ENCODE assay signal across 9 cellular contexts in the genomic region with DNA sequence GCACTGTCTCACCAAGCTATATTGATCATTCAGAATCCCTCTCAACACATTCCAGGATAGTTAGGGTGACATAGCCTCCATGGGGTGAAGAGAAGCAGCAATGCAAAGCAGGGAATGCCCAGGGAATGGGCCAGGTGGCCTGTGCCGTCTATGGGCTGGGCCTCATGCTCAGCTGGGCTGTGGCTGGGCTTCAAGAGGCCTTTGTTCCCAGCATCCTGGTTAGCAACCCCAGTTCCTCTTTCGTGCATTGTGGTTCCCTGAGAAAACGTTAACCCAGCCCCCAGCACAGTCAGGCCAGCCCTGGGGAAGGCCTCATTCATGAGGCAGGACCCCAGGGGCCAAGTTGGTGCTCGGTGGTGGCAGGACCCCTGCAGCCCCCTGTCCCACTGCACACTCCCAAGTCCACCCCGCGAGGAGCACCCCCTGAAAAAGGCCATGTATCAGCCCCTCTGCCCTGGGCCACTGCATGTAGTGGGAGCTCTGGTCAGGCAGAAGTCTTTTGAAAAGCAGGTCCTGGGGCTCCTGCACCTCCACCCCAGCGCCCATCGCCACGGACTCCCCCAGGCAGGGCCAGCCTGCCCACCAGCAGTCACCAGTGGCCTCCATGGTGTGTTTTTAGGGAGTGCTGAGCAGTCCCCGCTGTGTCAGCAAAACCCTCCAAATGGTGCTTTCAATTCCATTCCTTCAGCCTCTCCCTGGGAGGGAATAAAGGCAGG. TPM values are rescaled to one million over a fixed set of nuclear protein-coding genes. Genes with fewer than 3 reads are reported as not detected.
A peak's percentile ranks its signal among the peaks of the same experiment; 100 is the strongest.
DNase-seq lines count a peak whose midpoint lies in the region; ATAC-seq and TF ChIP-seq lines count a peak whose summit lies in the region.
"Had no signal": no experiment of that assay in that cellular context is flagged by ENCODE, and none has a peak within 500 bp of the region (broad histone marks: within the 10 kb centered on the region; RNA-seq: fewer than 3 reads in every experiment).

No MANE protein-coding gene starts in this region.

- peak overlapping the region; percentile 87 for H3K27ac ChIP-seq in left ventricle myocardium inferior (replicated peaks)

- H3K36me3 Mint-ChIP-seq in stimulated activated effector memory CD8-positive, alpha-beta T cell treated with anti-CD3 and anti-CD28 coated beads, Interleukin-12 subunit alpha, Interleukin-12 subunit beta, amount 100 ng/mL, for 72 hours = peaks cover 65% of the 10 kb centered on the region

- peaks cover 77% of the 10 kb centered on the region for H3K4me1 ChIP-seq in left ventricle myocardium inferior

- H3K4me3 Mint-ChIP-seq in stimulated activated effector memory CD8-positive, alpha-beta T cell treated with anti-CD3 and anti-CD28 coated beads, Interleukin-12 subunit alpha, Interleukin-12 subunit beta, amount 100 ng/mL, for 72 hours = peak overlapping the region; percentile 69

- TF ChIP-seq POLR2A in GM19193 (IDR thresholded peaks at IDR 0.05; ENCODE audit: extremely low read depth, insufficient read depth, insufficient read length) = peak; percentile 29

- intact Hi-C loops in left ventricle myocardium inferior (cut with micrococcal nuclease) = no loop called here

- DNase-seq in SIG-M5 treated with dmso at 0.1 percent for 504 hours (lab: John Stamatoyannopoulos, UW; ENCODE audit: unreplicated experiment) (peak; percentile 87), left ventricle myocardium inferior (peak; percentile 47), HK-2 (ENCODE audit: unreplicated experiment) (no peak), RKO (ENCODE audit: low spot score) (no peak)
- DNase-seq in stimulated activated effector memory CD8-positive, alpha-beta T cell treated with anti-CD3 and anti-CD28 coated beads, Interleukin-12 subunit alpha, Interleukin-12 subunit beta, amount 100 ng/mL, for 72 hours (ENCODE audit: low spot score in 2 of 2) = no peak

- no peaks in the 10 kb centered on the region for H3K9me3 Mint-ChIP-seq in stimulated activated effector memory CD8-positive, alpha-beta T cell treated with anti-CD3 and anti-CD28 coated beads, Interleukin-12 subunit alpha, Interleukin-12 subunit beta, amount 100 ng/mL, for 72 hours

- no peak for ATAC-seq in stimulated activated effector memory CD8-positive, alpha-beta T cell treated with anti-CD3 and anti-CD28 coated beads, Interleukin-12 subunit alpha, Interleukin-12 subunit beta, amount 100 ng/mL, for 72 hours
- ATAC-seq in GM21723 (IDR thresholded peaks at IDR 0.05; ENCODE audit: unreplicated experiment) (no peak), HG03378 (IDR thresholded peaks at IDR 0.05; ENCODE audit: unreplicated experiment) (no peak)

- H3K27ac Mint-ChIP-seq in stimulated activated effector memory CD8-positive, alpha-beta T cell treated with anti-CD3 and anti-CD28 coated beads, Interleukin-12 subunit alpha, Interleukin-12 subunit beta, amount 100 ng/mL, for 72 hours = peak overlapping the region; percentile 97

- no peak for TF ChIP-seq CTCF in left ventricle myocardium inferior (IDR thresholded peaks at IDR 0.05; ENCODE audit: borderline replicate concordance)

- peaks cover 96% of the 10 kb centered on the region for H3K4me1 Mint-ChIP-seq in stimulated activated effector memory CD8-positive, alpha-beta T cell treated with anti-CD3 and anti-CD28 coated beads, Interleukin-12 subunit alpha, Interleukin-12 subunit beta, amount 100 ng/mL, for 72 hours

- H3K36me3 ChIP-seq in left ventricle myocardium inferior = peaks cover 32% of the 10 kb centered on the region

- H3K4me3 ChIP-seq in left ventricle myocardium inferior = peak overlapping the region; percentile 24

- H3K9me3 ChIP-seq in left ventricle myocardium inferior (replicated peaks) = peaks cover 2% of the 10 kb centered on the region

- H3K27me3 ChIP-seq in left ventricle myocardium inferior (ENCODE audit: low read depth) = no peaks in the 10 kb centered on the region

RNA-seq across cellular contexts. Expression of a gene that starts 25.4 kb away (rescaled TPM):
- 104 TPM for total RNA-seq in left ventricle myocardium inferior

RNA-seq across cellular contexts. Expression of a gene that starts 28.4 kb away (rescaled TPM):
- total RNA-seq in left ventricle myocardium inferior = 0.05 TPM
- total RNA-seq: SK-MEL-5 had no signal

Comparison
In these comparisons a context has a peak if more than half of its experiments do, and no peak if none do; other contexts are left out.
1. DNase-seq: peak in SIG-M5 treated with dmso at 0.1 percent for 504 hours (single experiment) and left ventricle myocardium inferior (single experiment); none in stimulated activated effector memory CD8-positive, alpha-beta T cell treated with anti-CD3 and anti-CD28 coated beads, Interleukin-12 subunit alpha, Interleukin-12 subunit beta, amount 100 ng/mL, for 72 hours (0 of 2), HK-2 (single experiment) and RKO (single experiment).